14 cellular contexts compared by ENCODE assay signal in the genomic region with DNA sequence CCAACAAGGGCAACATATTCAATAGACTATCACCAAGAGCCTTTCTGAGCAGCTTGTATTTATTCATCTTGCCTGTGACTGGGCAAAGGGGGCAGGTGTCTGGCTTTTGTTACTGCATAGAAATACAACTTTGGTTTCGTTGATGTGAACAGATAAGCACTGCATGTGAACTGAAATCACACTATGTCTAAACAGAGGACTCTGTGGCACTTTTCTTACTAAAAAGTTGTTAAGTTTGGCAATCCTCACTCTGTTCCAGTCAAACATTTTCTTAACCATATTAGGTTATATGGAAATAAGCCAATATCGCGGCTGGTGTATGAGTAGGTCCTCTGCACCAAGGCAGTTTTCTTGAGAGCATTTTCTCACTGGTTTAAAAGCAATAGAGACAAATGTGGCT. TPM values are rescaled to one million over a fixed set of nuclear protein-coding genes. Genes with fewer than 3 reads are reported as not detected.
DNase-seq lines count a peak whose midpoint lies in the region; ATAC-seq and TF ChIP-seq lines count a peak whose summit lies in the region.
"Had no signal": no experiment of that assay in that cellular context is flagged by ENCODE, and none has a peak within 500 bp of the region (broad histone marks: within the 10 kb centered on the region; RNA-seq: fewer than 3 reads in every experiment).

No MANE protein-coding gene starts in this region.

- no peak for TF ChIP-seq POLR2A in stomach (IDR thresholded peaks at IDR 0.05)

- peak overlapping the region; percentile 51 for H3K4me3 Mint-ChIP-seq in chondrocyte (ENCODE audit: unreplicated experiment)
- H3K4me3 Mint-ChIP-seq: activated CD4-positive, alpha-beta T cell treated with anti-CD3 and anti-CD28 coated beads, Interleukin-2, amount 10 ng/mL, durations not matched to agents 7 days and 5 days; activated T-helper 17 cell treated with anti-CD3 and anti-CD28 coated beads, Interleukin-2, amount 50 U/mL, for 72 hours had no signal

- H3K9me3 Mint-ChIP-seq in chondrocyte (ENCODE audit: low read depth): no peaks in the 10 kb centered on the region
- H3K9me3 Mint-ChIP-seq: activated CD4-positive, alpha-beta T cell treated with anti-CD3 and anti-CD28 coated beads, Interleukin-2, amount 10 ng/mL, durations not matched to agents 7 days and 5 days; activated T-helper 17 cell treated with anti-CD3 and anti-CD28 coated beads, Interleukin-2, amount 50 U/mL, for 72 hours had no signal

- H3K27me3 ChIP-seq in left lung (no peaks in the 10 kb centered on the region), stomach (no peaks in the 10 kb centered on the region), WERI-Rb-1 (ENCODE audit: insufficient read depth, low read depth, severe bottlenecking) (no peaks in the 10 kb centered on the region)

- H3K9me3 ChIP-seq in left lung (no peaks in the 10 kb centered on the region), stomach (no peaks in the 10 kb centered on the region), WERI-Rb-1 (ENCODE audit: severe bottlenecking) (no peaks in the 10 kb centered on the region)
- H3K9me3 ChIP-seq: lower lobe of right lung had no signal

- WGBS in stomach, 5 donors: 48 to 77% (median 56%) methylated on average over 3 of the region's 3 CpGs

- ATAC-seq in left lung: peak; percentile 30
- ATAC-seq: activated T-helper 17 cell treated with anti-CD3 and anti-CD28 coated beads, Interleukin-2, amount 50 U/mL, for 72 hours had no signal

- no peak for TF ChIP-seq CTCF in chondrocyte (IDR thresholded peaks at IDR 0.05)
- TF ChIP-seq CTCF in left lung (IDR thresholded peaks at IDR 0.05): no peak
- TF ChIP-seq CTCF in stomach (IDR thresholded peaks at IDR 0.05): no peak
- no peak for TF ChIP-seq CTCF in WERI-Rb-1 (IDR thresholded peaks at IDR 0.05; ENCODE audit: low read depth, low read length)

- peak; percentile 64 for TF ChIP-seq EP300 in stomach (IDR thresholded peaks at IDR 0.05)

- H3K27ac Mint-ChIP-seq in chondrocyte (ENCODE audit: unreplicated experiment): peak overlapping the region; percentile 99
- H3K27ac Mint-ChIP-seq: activated CD4-positive, alpha-beta T cell treated with anti-CD3 and anti-CD28 coated beads, Interleukin-2, amount 10 ng/mL, durations not matched to agents 7 days and 5 days; activated T-helper 17 cell treated with anti-CD3 and anti-CD28 coated beads, Interleukin-2, amount 50 U/mL, for 72 hours had no signal

- H3K4me3 ChIP-seq in left lung (no peak overlapping the region), stomach (no peak overlapping the region), WERI-Rb-1 (ENCODE audit: low read depth, low read length) (no peak overlapping the region)
- H3K4me3 ChIP-seq: lower lobe of right lung had no signal

- H3K27ac ChIP-seq in left lung: peak overlapping the region in 1 of 2 donors; percentile 14
- peak overlapping the region in 4 of 5 donors; percentile 72 to 89 (median 74) for H3K27ac ChIP-seq in stomach
- no peak overlapping the region for H3K27ac ChIP-seq in WERI-Rb-1
- H3K27ac ChIP-seq in substantia nigra (ENCODE audit: low read depth, low read length, poor library complexity, severe bottlenecking): no peak overlapping the region
- H3K27ac ChIP-seq: KMS-11, lower lobe of right lung had no signal

- peak; percentile 35 for DNase-seq in GM03348 (ENCODE audit: low spot score)
- no peak for DNase-seq in chondrocyte (ENCODE audit: low spot score)
- no peak for DNase-seq in left lung
- DNase-seq in stomach: no peak
- no peak for DNase-seq in WERI-Rb-1
- no peak for DNase-seq in NCI-H146 treated with DMSO at 0.1 percent for 48 hours (lab: John Stamatoyannopoulos, UW; ENCODE audit: unreplicated experiment)
- no peak for DNase-seq in putamen (ENCODE audit: low spot score)
- DNase-seq in substantia nigra (lab: John Stamatoyannopoulos, UW): no peak
- DNase-seq: activated CD4-positive, alpha-beta T cell treated with anti-CD3 and anti-CD28 coated beads, Interleukin-2, amount 10 ng/mL, durations not matched to agents 7 days and 5 days; lower lobe of right lung; posterior cingulate gyrus; T-helper 1 cell had no signal

- peaks cover 24% of the 10 kb centered on the region for H3K36me3 Mint-ChIP-seq in chondrocyte (ENCODE audit: low read depth)

- intact Hi-C loops in left lung (cut with DNase I) (no loop called here), stomach (cut with DNase I; ENCODE audit: low total_unique reads) (no loop called here)

- H3K27me3 Mint-ChIP-seq in chondrocyte (ENCODE audit: low read depth): no peaks in the 10 kb centered on the region
- H3K27me3 Mint-ChIP-seq: activated CD4-positive, alpha-beta T cell treated with anti-CD3 and anti-CD28 coated beads, Interleukin-2, amount 10 ng/mL, durations not matched to agents 7 days and 5 days; activated T-helper 17 cell treated with anti-CD3 and anti-CD28 coated beads, Interleukin-2, amount 50 U/mL, for 72 hours had no signal

- H3K4me1 Mint-ChIP-seq in chondrocyte (ENCODE audit: low read depth): peaks cover 96% of the 10 kb centered on the region
- H3K4me1 Mint-ChIP-seq: activated CD4-positive, alpha-beta T cell treated with anti-CD3 and anti-CD28 coated beads, Interleukin-2, amount 10 ng/mL, durations not matched to agents 7 days and 5 days; activated T-helper 17 cell treated with anti-CD3 and anti-CD28 coated beads, Interleukin-2, amount 50 U/mL, for 72 hours had no signal

- H3K4me1 ChIP-seq in left lung: no peaks in the 10 kb centered on the region
- peaks cover 0 to 65% (median 22%) of the 10 kb centered on the region in 4 donors for H3K4me1 ChIP-seq in stomach

- H3K36me3 ChIP-seq in left lung: no peaks in the 10 kb centered on the region
- no peaks in the 10 kb centered on the region for H3K36me3 ChIP-seq in stomach
- H3K36me3 ChIP-seq in WERI-Rb-1: no peaks in the 10 kb centered on the region
- H3K36me3 ChIP-seq: lower lobe of right lung had no signal

RNA-seq across cellular contexts. Expression of a gene that starts 48.5 kb away (rescaled TPM):
- total RNA-seq in chondrocyte: 1,623 to 1,979 TPM (median 1,941 TPM) in 3 replicates
- total RNA-seq in left lung: 100 to 1,000 TPM; 137 to 208 TPM
- total RNA-seq in stomach: 1,000 to 10,000 TPM in 1 of 5 donors, 100 to 1,000 TPM in 4; 300 to 1,007 (median 620) TPM
- 100 to 1,000 TPM; 146 to 179 (median 172) TPM for polyA plus RNA-seq in stomach

Comparison
In these comparisons a context has a peak if more than half of its experiments do, and no peak if none do; other contexts are left out.
1. H3K27ac ChIP-seq: peak in stomach (4 of 5); none in WERI-Rb-1 (single experiment) and substantia nigra (single experiment).